Comparison of ENCODE assay signal across 22 cellular contexts in genomic region chrX:150063673-150064072, GRCh38.
DNase-seq lines count a peak whose midpoint lies in the region; ATAC-seq and TF ChIP-seq lines count a peak whose summit lies in the region.
"Had no signal": no experiment of that assay in that cellular context is flagged by ENCODE, and none has a peak within 500 bp of the region (broad histone marks: within the 10 kb centered on the region; RNA-seq: fewer than 3 reads in every experiment).

No MANE protein-coding gene starts in this region.

- intact Hi-C loops in CD14-positive monocyte (cut with micrococcal nuclease) (no loop called here), prostate gland (cut with DNase I) (no loop called here)

- TF ChIP-seq POLR2A in NB4 (IDR thresholded peaks at IDR 0.05; ENCODE audit: extremely low read depth, insufficient read length), result no peak
- no peak for TF ChIP-seq POLR2A in prostate gland (IDR thresholded peaks at IDR 0.05)

- no peak overlapping the region for H3K27ac ChIP-seq in prostate gland
- H3K27ac ChIP-seq: gastroesophageal sphincter, KMS-11, suprapubic skin had no signal

- H3K36me3 Mint-ChIP-seq in CD14-positive monocyte, result no peaks in the 10 kb centered on the region
- H3K36me3 Mint-ChIP-seq: activated naive CD8-positive, alpha-beta T cell; stimulated activated effector memory CD8-positive, alpha-beta T cell treated with anti-CD3 and anti-CD28 coated beads, Interleukin-12 subunit alpha, Interleukin-12 subunit beta, amount 100 ng/mL, for 72 hours had no signal

- H3K4me1 ChIP-seq in prostate gland (replicated peaks), result no peaks in the 10 kb centered on the region
- H3K4me1 ChIP-seq: suprapubic skin had no signal

- ATAC-seq in GM19452 (IDR thresholded peaks at IDR 0.05; ENCODE audit: unreplicated experiment), result no peak
- ATAC-seq: activated CD4-positive, CD25-positive, alpha-beta regulatory T cell treated with anti-CD3 and anti-CD28 coated beads, Interleukin-2, amount 50 U/mL, for 24 hours; activated T-cell treated with anti-CD3 and anti-CD28 coated beads, Interleukin-2, amount 50 U/mL, for 72 hours; stimulated activated effector memory CD8-positive, alpha-beta T cell treated with anti-CD3 and anti-CD28 coated beads, Interleukin-12 subunit alpha, Interleukin-12 subunit beta, amount 100 ng/mL, for 72 hours had no signal

- H3K27me3 Mint-ChIP-seq in CD14-positive monocyte (ENCODE audit: low read depth in 3 of 3), result no peaks in the 10 kb centered on the region
- H3K27me3 Mint-ChIP-seq: activated naive CD8-positive, alpha-beta T cell had no signal

- no peaks in the 10 kb centered on the region for H3K9me3 ChIP-seq in prostate gland
- H3K9me3 ChIP-seq: gastroesophageal sphincter, suprapubic skin had no signal

- 96% methylated on average over 5 of the region's 5 CpGs for WGBS in prostate gland

- peaks cover 16% of the 10 kb centered on the region for H3K4me1 Mint-ChIP-seq in CD14-positive monocyte
- H3K4me1 Mint-ChIP-seq: H9 had no signal

- peak; percentile 47 for DNase-seq in CD14-positive monocyte (ENCODE audit: low spot score)
- DNase-seq in NB4 (ENCODE audit: low read depth), result peak; percentile 15
- DNase-seq in SKM-1 treated with dmso at 0.1 percent for 144 hours (lab: John Stamatoyannopoulos, UW; ENCODE audit: unreplicated experiment), result peak; percentile 63
- peak; percentile 24 for DNase-seq in pons (ENCODE audit: low spot score)
- no peak for DNase-seq in RKO (ENCODE audit: low spot score)
- no peak for DNase-seq in prostate gland (ENCODE audit: low spot score)
- no peak for DNase-seq in NCI-H1694 (lab: John Stamatoyannopoulos, UW)
- DNase-seq: activated CD8-positive, alpha-beta memory T cell treated with anti-CD3 and anti-CD28 coated beads for 24 hours; activated T-cell treated with anti-CD3 and anti-CD28 coated beads, Interleukin-2, amount 50 U/mL, for 72 hours; DMS79; H9; kidney; NCI-H526; occipital lobe; right cardiac atrium had no signal

- no peaks in the 10 kb centered on the region for H3K27me3 ChIP-seq in prostate gland (replicated peaks; ENCODE audit: insufficient read depth)
- H3K27me3 ChIP-seq: gastroesophageal sphincter, suprapubic skin had no signal

- TF ChIP-seq CTCF in CD14-positive monocyte (IDR thresholded peaks at IDR 0.05), result no peak
- no peak for TF ChIP-seq CTCF in NB4 (IDR thresholded peaks at IDR 0.05; ENCODE audit: low read depth, low read length)
- TF ChIP-seq CTCF in prostate gland (IDR thresholded peaks at IDR 0.05), result no peak

- no peaks in the 10 kb centered on the region for H3K36me3 ChIP-seq in prostate gland
- H3K36me3 ChIP-seq: gastroesophageal sphincter, suprapubic skin had no signal

- H3K27ac Mint-ChIP-seq in CD14-positive monocyte, result peak overlapping the region in 6 of 7 donors; percentile 3 to 85 (median 38)
- H3K27ac Mint-ChIP-seq: activated naive CD8-positive, alpha-beta T cell; activated T-cell treated with anti-CD3 and anti-CD28 coated beads, Interleukin-2, amount 50 U/mL, for 72 hours; H9; stimulated activated effector memory CD8-positive, alpha-beta T cell treated with anti-CD3 and anti-CD28 coated beads, Interleukin-12 subunit alpha, Interleukin-12 subunit beta, amount 100 ng/mL, for 72 hours had no signal

- H3K4me3 Mint-ChIP-seq in CD14-positive monocyte, result peak overlapping the region; percentile 12 to 62
- H3K4me3 Mint-ChIP-seq: activated naive CD8-positive, alpha-beta T cell; activated T-cell treated with anti-CD3 and anti-CD28 coated beads, Interleukin-2, amount 50 U/mL, for 72 hours; H9; stimulated activated effector memory CD8-positive, alpha-beta T cell treated with anti-CD3 and anti-CD28 coated beads, Interleukin-12 subunit alpha, Interleukin-12 subunit beta, amount 100 ng/mL, for 72 hours had no signal

- peaks cover 0 to 3% (median 0%) of the 10 kb centered on the region in 7 donors for H3K9me3 Mint-ChIP-seq in CD14-positive monocyte
- H3K9me3 Mint-ChIP-seq: activated T-cell treated with anti-CD3 and anti-CD28 coated beads, Interleukin-2, amount 50 U/mL, for 72 hours; stimulated activated effector memory CD8-positive, alpha-beta T cell treated with anti-CD3 and anti-CD28 coated beads, Interleukin-12 subunit alpha, Interleukin-12 subunit beta, amount 100 ng/mL, for 72 hours had no signal

- H3K4me3 ChIP-seq in NB4 (ENCODE audit: low read depth, low read length), result no peak overlapping the region
- H3K4me3 ChIP-seq in prostate gland, result no peak overlapping the region
- H3K4me3 ChIP-seq: gastroesophageal sphincter, suprapubic skin had no signal

Comparison
In these comparisons a context has a peak if more than half of its experiments do, and no peak if none do; other contexts are left out.
1. DNase-seq: peak in CD14-positive monocyte (single experiment), NB4 (single experiment), SKM-1 treated with dmso at 0.1 percent for 144 hours (single experiment) and pons (single experiment); none in RKO (single experiment), prostate gland (single experiment) and NCI-H1694 (single experiment).